18 cellular contexts compared by ENCODE assay signal in genomic region chr3:31957106-31957505, GRCh38. TPM values are rescaled to one million over a fixed set of nuclear protein-coding genes. Genes with fewer than 3 reads are reported as not detected.
DNase-seq lines count a peak whose midpoint lies in the region; ATAC-seq and TF ChIP-seq lines count a peak whose summit lies in the region.
"Had no signal": no experiment of that assay in that cellular context is flagged by ENCODE, and none has a peak within 500 bp of the region (broad histone marks: within the 10 kb centered on the region; RNA-seq: fewer than 3 reads in every experiment).

No MANE protein-coding gene starts in this region.

- H3K4me3 Mint-ChIP-seq in naive B cell: peak overlapping the region in 5 of 8 donors; percentile 15 to 76 (median 75)
- no peak overlapping the region for H3K4me3 Mint-ChIP-seq in activated naive CD4-positive, alpha-beta T cell treated with anti-CD3 and anti-CD28 coated beads for 36 hours
- H3K4me3 Mint-ChIP-seq: activated naive CD4-positive, alpha-beta T cell treated with anti-CD3 and anti-CD28 coated beads, Interleukin-2, amount 10 ng/mL, durations not matched to agents 7 days and 5 days had no signal

- intact Hi-C loops in activated naive CD4-positive, alpha-beta T cell treated with anti-CD3 and anti-CD28 coated beads for 36 hours (cut with micrococcal nuclease): no loop called here

- ATAC-seq in naive B cell (ENCODE audit: low read depth in 2 of 2) (peak in 1 of 2 donors; percentile 1), GM21529 (IDR thresholded peaks at IDR 0.05; ENCODE audit: unreplicated experiment) (no peak)
- ATAC-seq: esophagus mucosa, left cardiac atrium had no signal

- no peak overlapping the region for H3K4me3 ChIP-seq in choroid plexus epithelial cell (ENCODE audit: low read depth, low read length)
- H3K4me3 ChIP-seq: ascending aorta, GM23248 had no signal

- peak; percentile 50 for DNase-seq in M059J (ENCODE audit: low read depth)
- DNase-seq in choroid plexus epithelial cell (ENCODE audit: low read depth): peak; percentile 48
- no peak for DNase-seq in naive B cell
- DNase-seq in stromal cell of bone marrow (ENCODE audit: low read depth): peak; percentile 63
- DNase-seq in NCI-H510A (lab: John Stamatoyannopoulos, UW): no peak
- DNase-seq in activated T-cell treated with anti-CD3 and anti-CD28 coated beads for 4 hours: no peak
- DNase-seq in activated naive CD4-positive, alpha-beta T cell treated with anti-CD3 and anti-CD28 coated beads for 36 hours: no peak
- DNase-seq: activated CD4-positive, alpha-beta T cell treated with anti-CD3 and anti-CD28 coated beads, Interleukin-2, amount 50 U/mL, for 48 hours; activated naive CD4-positive, alpha-beta T cell treated with anti-CD3 and anti-CD28 coated beads, Interleukin-2, amount 10 ng/mL, durations not matched to agents 7 days and 5 days; effector memory CD4-positive, alpha-beta T cell; GM23248; left cardiac atrium; NCI-H2171; NCI-H82; stimulated activated CD4-positive, alpha-beta T cell treated with anti-CD3 and anti-CD28 coated beads, Interleukin-4, amount 100 ng/mL, for 24 hours had no signal

- peak overlapping the region; percentile 37 to 94 (median 82) for H3K27ac Mint-ChIP-seq in naive B cell
- H3K27ac Mint-ChIP-seq in activated naive CD4-positive, alpha-beta T cell treated with anti-CD3 and anti-CD28 coated beads for 36 hours: no peak overlapping the region
- H3K27ac Mint-ChIP-seq: activated naive CD4-positive, alpha-beta T cell treated with anti-CD3 and anti-CD28 coated beads, Interleukin-2, amount 10 ng/mL, durations not matched to agents 7 days and 5 days had no signal

- CTCF ChIA-PET in activated naive CD4-positive, alpha-beta T cell treated with anti-CD3 and anti-CD28 coated beads for 36 hours (lab: Charles Lee): no interaction called here

- peaks cover 3 to 26% (median 16%) of the 10 kb centered on the region in 7 donors for H3K9me3 Mint-ChIP-seq in naive B cell
- H3K9me3 Mint-ChIP-seq in activated naive CD4-positive, alpha-beta T cell treated with anti-CD3 and anti-CD28 coated beads for 36 hours: peaks cover 7% of the 10 kb centered on the region

- H3K27me3 Mint-ChIP-seq in naive B cell: no peaks in the 10 kb centered on the region
- H3K27me3 Mint-ChIP-seq in activated naive CD4-positive, alpha-beta T cell treated with anti-CD3 and anti-CD28 coated beads for 36 hours (ENCODE audit: low read depth): peaks cover 5% of the 10 kb centered on the region

- peaks cover 0 to 8% of the 10 kb centered on the region in 2 donors for H3K36me3 Mint-ChIP-seq in naive B cell
- H3K36me3 Mint-ChIP-seq in activated naive CD4-positive, alpha-beta T cell treated with anti-CD3 and anti-CD28 coated beads for 36 hours (ENCODE audit: low read depth): no peaks in the 10 kb centered on the region
- H3K36me3 Mint-ChIP-seq: activated naive CD4-positive, alpha-beta T cell treated with anti-CD3 and anti-CD28 coated beads, Interleukin-2, amount 10 ng/mL, durations not matched to agents 7 days and 5 days had no signal

- no peak for TF ChIP-seq CTCF in choroid plexus epithelial cell (conservative IDR thresholded peaks at IDR 0.05; ENCODE audit: low read depth, low read length)

- H3K4me1 Mint-ChIP-seq in naive B cell: peaks cover 71 to 89% (median 80%) of the 10 kb centered on the region in 3 donors
- H3K4me1 Mint-ChIP-seq in activated naive CD4-positive, alpha-beta T cell treated with anti-CD3 and anti-CD28 coated beads for 36 hours (ENCODE audit: low read depth): no peaks in the 10 kb centered on the region

RNA-seq across cellular contexts. Expression of gene OSBPL10, which starts 24.0 kb away (rescaled TPM):
- total RNA-seq in M059J (2014; rRNA removed; shearing (Covaris generic)): 7.1 and 13.9 TPM in 2 replicates
- polyA plus RNA-seq in naive B cell (ENCODE audit: low read depth in 6 of 6): 10 to 100 TPM; 28.7 to 65.6 (median 40.0) TPM
- total RNA-seq in activated naive CD4-positive, alpha-beta T cell treated with anti-CD3 and anti-CD28 coated beads for 36 hours: 1 to 10 TPM; 6.1 to 6.4 TPM

RNA-seq across cellular contexts. Expression of gene ZNF860, which starts 24.4 kb away (rescaled TPM):
- total RNA-seq in M059J (2014; rRNA removed; shearing (Covaris generic)): 0.25 TPM in 1 of 2 replicates, not detected in the other
- 10 to 100 TPM in 5 of 6 donors, 1 to 10 TPM in 1; 9.1 to 32.2 (median 12.2) TPM for polyA plus RNA-seq in naive B cell (ENCODE audit: low read depth in 6 of 6)
- total RNA-seq in activated naive CD4-positive, alpha-beta T cell treated with anti-CD3 and anti-CD28 coated beads for 36 hours: under 1 TPM in 1 of 2 experiments, not detected in 1; 0.07 TPM

Comparison
In these comparisons a context has a peak if more than half of its experiments do, and no peak if none do; other contexts are left out.
1. DNase-seq: peak in M059J (single experiment), choroid plexus epithelial cell (single experiment) and stromal cell of bone marrow (single experiment); none in naive B cell (single experiment), NCI-H510A (single experiment), activated T-cell treated with anti-CD3 and anti-CD28 coated beads for 4 hours (single experiment) and activated naive CD4-positive, alpha-beta T cell treated with anti-CD3 and anti-CD28 coated beads for 36 hours (single experiment).